1 cellular context compared by ENCODE assay signal in genomic region chr16:88602091-88602490, GRCh38.
A peak's percentile ranks its signal among the peaks of the same experiment; 100 is the strongest.
TF ChIP-seq lines count a peak whose summit lies in the region.

No MANE protein-coding gene starts in this region.

TF ChIP-seq in liver, 16 proteins besides CTCF, POLR2A, EP300 and RAD21 (continued from another document):
- TF ChIP-seq REST (IDR thresholded peaks at IDR 0.05) (peak; percentile 38), NR2F2 (IDR thresholded peaks at IDR 0.05) (peak; percentile 99), FOXA1 (IDR thresholded peaks at IDR 0.05) (no peak), YY1 (IDR thresholded peaks at IDR 0.05) (peak; percentile 78), SP1 (IDR thresholded peaks at IDR 0.05) (peak; percentile 92), HNF4G (IDR thresholded peaks at IDR 0.05) (peak; percentile 35), TAF1 (conservative IDR thresholded peaks at IDR 0.05) (no peak), MAX (IDR thresholded peaks at IDR 0.05) (peak; percentile 96), ATF3 (IDR thresholded peaks at IDR 0.05) (peak; percentile 54), HNF4A (conservative IDR thresholded peaks at IDR 0.05) (peak; percentile 85 to 87), EGR1 (IDR thresholded peaks at IDR 0.05; ENCODE audit: low read depth in 2 of 2) (peak in 1 of 2 donors; percentile 83), RXRA (IDR thresholded peaks at IDR 0.05) (peak; percentile 100)
